ENCODE assay signal across 21 cellular contexts in genomic region chr15:101458158-101458895, GRCh38. TPM values are rescaled to one million over a fixed set of nuclear protein-coding genes. Genes with fewer than 3 reads are reported as not detected.
DNase-seq lines count a peak whose midpoint lies in the region; ATAC-seq and TF ChIP-seq lines count a peak whose summit lies in the region.
"Had no signal": no experiment of that assay in that cellular context is flagged by ENCODE, and none has a peak within 500 bp of the region (broad histone marks: within the 10 kb centered on the region; RNA-seq: fewer than 3 reads in every experiment).

No MANE protein-coding gene starts in this region.

- peak; percentile 23 for DNase-seq in activated CD8-positive, alpha-beta memory T cell treated with anti-CD3 and anti-CD28 coated beads, Interleukin-2, amount 50 U/mL, for 48 hours
- no peak for DNase-seq in activated CD8-positive, alpha-beta memory T cell treated with anti-CD3 and anti-CD28 coated beads for 24 hours
- DNase-seq in esophagus muscularis mucosa (ENCODE audit: extremely low spot score) (no peak), mesenchymal stem cell (no peak), spleen (no peak), NCI-H2107 treated with DMSO at 0.1 percent for 48 hours (lab: John Stamatoyannopoulos, UW; ENCODE audit: unreplicated experiment) (no peak)
- DNase-seq: activated CD8-positive, alpha-beta T cell treated with anti-CD3 and anti-CD28 coated beads, Interleukin-2, amount 10 ng/mL, durations not matched to agents 7 days and 5 days; activated naive CD4-positive, alpha-beta T cell treated with anti-CD3 and anti-CD28 coated beads, Interleukin-2, amount 50 U/mL, for 16 hours; activated T-cell treated with anti-CD3 and anti-CD28 coated beads, Interleukin-2, amount 50 U/mL, for 4 hours; BE2C; effector CD4-positive, alpha-beta T cell; naive thymus-derived CD4-positive, alpha-beta T cell; NCI-H1105; NCI-H2081 treated with DMSO at 0.1 percent for 48 hours; NCI-H510A treated with DMSO at 0.1 percent for 48 hours had no signal

- H3K23ac ChIP-seq in mesenchymal stem cell (ENCODE audit: low read length in 2 of 2): no peak overlapping the region

- peak overlapping the region; percentile 36 for H4K8ac ChIP-seq in mesenchymal stem cell (ENCODE audit: low read length)

- H2BK5ac ChIP-seq in mesenchymal stem cell (ENCODE audit: low read depth, low read length, poor library complexity, severe bottlenecking): no peak overlapping the region

- peaks cover 8 to 20% (median 14%) of the 10 kb centered on the region in 4 donors for H3K4me1 ChIP-seq in esophagus muscularis mucosa
- no peaks in the 10 kb centered on the region for H3K4me1 ChIP-seq in mesenchymal stem cell (ENCODE audit: control insufficient read depth, insufficient read depth, low read depth, low read length)
- H3K4me1 ChIP-seq in spleen: peaks cover 2 to 64% (median 32%) of the 10 kb centered on the region in 6 donors
- H3K4me1 ChIP-seq: parathyroid adenoma, uterus had no signal

- no peak for ATAC-seq in GM19324 (IDR thresholded peaks at IDR 0.05; ENCODE audit: low FRiP score, unreplicated experiment)
- no peak for ATAC-seq in HG03108 (IDR thresholded peaks at IDR 0.05; ENCODE audit: unreplicated experiment)
- ATAC-seq: activated CD8-positive, alpha-beta T cell treated with anti-CD3 and anti-CD28 coated beads, Interleukin-2, amount 10 ng/mL, durations not matched to agents 7 days and 5 days; activated T-cell treated with anti-CD3 and anti-CD28 coated beads, Interleukin-2, amount 50 U/mL, for 4 hours; naive thymus-derived CD4-positive, alpha-beta T cell; SK-N-SH treated with all-trans-retinoic acid at 6 μM for 48 hours had no signal

- no peak overlapping the region for H2AK5ac ChIP-seq in mesenchymal stem cell (ENCODE audit: low read length, severe bottlenecking)

- no peak overlapping the region for H2BK15ac ChIP-seq in mesenchymal stem cell (ENCODE audit: low read depth, poor library complexity, severe bottlenecking)

- H3K9me3 ChIP-seq in esophagus muscularis mucosa (no peaks in the 10 kb centered on the region), mesenchymal stem cell (ENCODE audit: control insufficient read depth, low read length) (no peaks in the 10 kb centered on the region), spleen (no peaks in the 10 kb centered on the region)
- H3K9me3 ChIP-seq: A549, BE2C, uterus had no signal

- H3K27me3 ChIP-seq in esophagus muscularis mucosa: peaks cover 0 to 1% (median 0%) of the 10 kb centered on the region in 4 donors
- H3K27me3 ChIP-seq in mesenchymal stem cell (ENCODE audit: control insufficient read depth in 1 of 2, insufficient read depth in 1 of 2, low read length in 2 of 2): peaks cover 3 to 7% of the 10 kb centered on the region in 2 experiments
- no peaks in the 10 kb centered on the region for H3K27me3 ChIP-seq in spleen (replicated peaks in 1 of 7)
- H3K27me3 ChIP-seq: BE2C, uterus had no signal

- no peak overlapping the region for H2AFZ ChIP-seq in mesenchymal stem cell (ENCODE audit: low read depth, low read length)
- H2AFZ ChIP-seq: parathyroid adenoma had no signal

- no peak overlapping the region for H3K4me3 ChIP-seq in esophagus muscularis mucosa
- H3K4me3 ChIP-seq in mesenchymal stem cell (ENCODE audit: insufficient read depth in 1 of 2, low read depth in 1 of 2, low read length in 2 of 2): no peak overlapping the region
- peak overlapping the region in 1 of 8 donors; percentile 31 for H3K4me3 ChIP-seq in spleen
- H3K4me3 ChIP-seq: A549, uterus had no signal

- no peak for TF ChIP-seq POLR2A in esophagus muscularis mucosa (IDR thresholded peaks at IDR 0.05; ENCODE audit: low read depth)
- no peak for TF ChIP-seq POLR2A in spleen (IDR thresholded peaks at IDR 0.05)

- peak overlapping the region; percentile 41 for H3K9ac ChIP-seq in mesenchymal stem cell (ENCODE audit: low read length)
- H3K9ac ChIP-seq: parathyroid adenoma had no signal

- no peak overlapping the region for H3K4ac ChIP-seq in mesenchymal stem cell (ENCODE audit: low read depth in 1 of 2, low read length in 2 of 2)

- no peak for TF ChIP-seq EP300 in esophagus muscularis mucosa (IDR thresholded peaks at IDR 0.05)

- H3K79me1 ChIP-seq in mesenchymal stem cell (replicated peaks; ENCODE audit: low read length, poor library complexity, severe bottlenecking): no peaks in the 10 kb centered on the region

- H3K27ac ChIP-seq in esophagus muscularis mucosa (replicated peaks in 1 of 4): peak overlapping the region in 3 of 4 donors; percentile 5 to 57 (median 55)
- no peak overlapping the region for H3K27ac ChIP-seq in mesenchymal stem cell (ENCODE audit: low read length, poor library complexity, severe bottlenecking)
- H3K27ac ChIP-seq in spleen: peak overlapping the region; percentile 60 to 85 (median 80)
- H3K27ac ChIP-seq: A549, parathyroid adenoma, uterus had no signal

- H3K14ac ChIP-seq in mesenchymal stem cell (ENCODE audit: low read length in 2 of 2): peak overlapping the region in 1 of 2 experiments; percentile 55

- 84% methylated on average over 14 of the region's 23 CpGs for WGBS in esophagus muscularis mucosa
- 89% methylated on average over 23 of the region's 23 CpGs for WGBS in mesenchymal stem cell
- WGBS in spleen, 5 donors: 75 to 87% (median 84%) methylated on average over 23 of the region's 23 CpGs

- no peak overlapping the region for H3K4me2 ChIP-seq in mesenchymal stem cell (ENCODE audit: low read length, poor library complexity, severe bottlenecking)
- H3K4me2 ChIP-seq: A549 had no signal

- peak overlapping the region; percentile 32 for H4K91ac ChIP-seq in mesenchymal stem cell (ENCODE audit: low read length)

- H2BK12ac ChIP-seq in mesenchymal stem cell (ENCODE audit: low read length in 2 of 2): peak overlapping the region; percentile 31 to 38

- intact Hi-C loops in esophagus muscularis mucosa (cut with DNase I): no loop called here
- intact Hi-C loops in spleen (cut with DNase I; ENCODE audit: low total_unique reads): no loop called here

- no peak overlapping the region for H2BK120ac ChIP-seq in mesenchymal stem cell (ENCODE audit: low read depth, low read length)

- TF ChIP-seq CTCF in esophagus muscularis mucosa (IDR thresholded peaks at IDR 0.05) (no peak), spleen (IDR thresholded peaks at IDR 0.05 in 8 of 11, conservative IDR thresholded peaks at IDR 0.05 in 3 of 11) (no peak)

- H3K36me3 ChIP-seq in esophagus muscularis mucosa (no peaks in the 10 kb centered on the region), mesenchymal stem cell (ENCODE audit: control insufficient read depth in 1 of 2, insufficient read depth in 2 of 2, low read depth in 1 of 2, low read length in 2 of 2) (no peaks in the 10 kb centered on the region), spleen (no peaks in the 10 kb centered on the region)
- H3K36me3 ChIP-seq: BE2C, uterus had no signal

- H3K18ac ChIP-seq in mesenchymal stem cell (ENCODE audit: low read depth in 1 of 2, low read length in 2 of 2): peak overlapping the region; percentile 29 to 73

RNA-seq across cellular contexts. Expression of gene PCSK6, which starts 31.2 kb away (rescaled TPM):
- 10 to 100 TPM; 13.6 to 24.1 (median 15.3) TPM for total RNA-seq in esophagus muscularis mucosa
- 49.7 TPM for polyA plus RNA-seq in mesenchymal stem cell (2013, experiment 1 of 2)
- polyA plus RNA-seq in mesenchymal stem cell (2013, experiment 2 of 2): 51.6 TPM
- total RNA-seq in spleen: 100 to 1,000 TPM; 167 to 403 (median 304) TPM
- polyA plus RNA-seq in spleen: 10 to 100 TPM in 2 of 3 donors, 1 to 10 TPM in 1; 10.0 to 39.8 (median 21.7) TPM

Comparison
In these comparisons a context has a peak if more than half of its experiments do, and no peak if none do; other contexts are left out.
1. RNA of gene PCSK6, which starts 31.2 kb away (total RNA-seq): 167 to 403 TPM in spleen; 13.6 to 24.1 TPM in esophagus muscularis mucosa; every median in the first group is over 4 times any median in the second.